8 cellular contexts compared by ENCODE assay signal in genomic region chr3:157129782-157130137, GRCh38. TPM values are rescaled to one million over a fixed set of nuclear protein-coding genes. Genes with fewer than 3 reads are reported as not detected.
DNase-seq lines count a peak whose midpoint lies in the region; FAIRE-seq and TF ChIP-seq lines count a peak whose summit lies in the region.

No MANE protein-coding gene starts in this region.

- no CpG with 5 or more reads among the region's 9 CpGs for WGBS in neuronal stem cell (ENCODE audit: extremely low coverage in 2 of 2, insufficient read length in 2 of 2, insufficient replicate concordance in 1 of 2), 2 donors

- H2AFZ ChIP-seq in neuronal stem cell (ENCODE audit: low read length) = peak overlapping the region; percentile 90

- H3K27me3 ChIP-seq in neuronal stem cell (ENCODE audit: control insufficient read depth in 3 of 3, insufficient read depth in 3 of 3, low read depth in 1 of 3, low read length in 3 of 3) = no peaks in the 10 kb centered on the region

- H3K27me3 Mint-ChIP-seq in endothelial cell (ENCODE audit: unreplicated experiment) = peaks cover 9% of the 10 kb centered on the region

- no peaks in the 10 kb centered on the region for H3K9me3 ChIP-seq in neuronal stem cell (replicated peaks in 1 of 2; ENCODE audit: control insufficient read depth in 2 of 2, insufficient read depth in 1 of 2, low read depth in 1 of 2, low read length in 2 of 2)

- H3K14ac ChIP-seq in neuronal stem cell (ENCODE audit: low read length) = no peak overlapping the region

- H3K36me3 ChIP-seq in neuronal stem cell (replicated peaks in 1 of 2; ENCODE audit: control insufficient read depth in 2 of 2, insufficient read depth in 2 of 2, low read length in 2 of 2) = no peaks in the 10 kb centered on the region

- H2AK5ac ChIP-seq in neuronal stem cell (ENCODE audit: low read depth, low read length) = no peak overlapping the region

- peaks cover 40% of the 10 kb centered on the region for H3K4me1 Mint-ChIP-seq in endothelial cell (ENCODE audit: unreplicated experiment)

- no peak overlapping the region for H3K23ac ChIP-seq in neuronal stem cell (ENCODE audit: low read depth, low read length, poor library complexity)

- TF ChIP-seq CTCF in endothelial cell (IDR thresholded peaks at IDR 0.05; ENCODE audit: unreplicated experiment) = no peak

- H3K36me3 Mint-ChIP-seq in endothelial cell (ENCODE audit: low read depth, unreplicated experiment) = no peaks in the 10 kb centered on the region

- no peak overlapping the region for H3K4me3 ChIP-seq in neuronal stem cell (ENCODE audit: low read length in 2 of 2)

- H4K91ac ChIP-seq in neuronal stem cell (ENCODE audit: low read depth, low read length, poor library complexity) = no peak overlapping the region

- no peak overlapping the region for H3K27ac ChIP-seq in neuronal stem cell (replicated peaks; ENCODE audit: low read length)

- H2BK120ac ChIP-seq in neuronal stem cell (ENCODE audit: low read depth, low read length) = peak overlapping the region; percentile 84

- FAIRE-seq in RCC 7860 (lab: Jason Lieb, UNC) = no peak

- H4K8ac ChIP-seq in neuronal stem cell (ENCODE audit: low read depth, low read length) = peak overlapping the region; percentile 52

- peak overlapping the region; percentile 26 for H3K4me2 ChIP-seq in neuronal stem cell (ENCODE audit: insufficient read depth, low read length, poor library complexity, severe bottlenecking)

- no peak overlapping the region for H3K9ac ChIP-seq in neuronal stem cell (ENCODE audit: low read depth, low read length, poor library complexity)

- peak overlapping the region; percentile 27 for H3K4me3 Mint-ChIP-seq in endothelial cell (ENCODE audit: unreplicated experiment)

- peak overlapping the region; percentile 95 for H2BK15ac ChIP-seq in neuronal stem cell (ENCODE audit: low read length)

- no peak overlapping the region for H2BK5ac ChIP-seq in neuronal stem cell (ENCODE audit: low read length)

- H3K27ac Mint-ChIP-seq in endothelial cell (ENCODE audit: unreplicated experiment) = peak overlapping the region; percentile 97

- no peak overlapping the region for H3K18ac ChIP-seq in neuronal stem cell (ENCODE audit: low read length)

- no peaks in the 10 kb centered on the region for H3K9me3 Mint-ChIP-seq in endothelial cell (ENCODE audit: unreplicated experiment)

- no peak overlapping the region for H2BK12ac ChIP-seq in neuronal stem cell (ENCODE audit: low read length)

- DNase-seq in H4 (ENCODE audit: low spot score) = peak; percentile 69
- DNase-seq in RCC 7860 (ENCODE audit: low spot score) = peak; percentile 59
- DNase-seq in endothelial cell (ENCODE audit: low spot score) = peak; percentile 14
- peak; percentile 26 for DNase-seq in neuronal stem cell (ENCODE audit: low spot score)
- DNase-seq in D341Med (ENCODE audit: low spot score) = no peak
- no peak for DNase-seq in NCI-H1694 treated with DMSO at 0.1 percent for 48 hours (lab: John Stamatoyannopoulos, UW)
- no peak for DNase-seq in NOMO-1 (lab: John Stamatoyannopoulos, UW; ENCODE audit: unreplicated experiment in 2 of 2)
- DNase-seq in T-helper 9 cell = no peak

- H3K79me1 ChIP-seq in neuronal stem cell (ENCODE audit: low read depth, low read length) = no peaks in the 10 kb centered on the region

- peaks cover 13% of the 10 kb centered on the region in 2 donors for H3K4me1 ChIP-seq in neuronal stem cell (ENCODE audit: control insufficient read depth in 2 of 2, insufficient read depth in 1 of 2, low read depth in 1 of 2, low read length in 2 of 2)

- H3K4ac ChIP-seq in neuronal stem cell (ENCODE audit: low read length) = no peak overlapping the region

RNA-seq across cellular contexts. Expression of gene CCNL1, which starts 30.2 kb away (rescaled TPM):
- total RNA-seq in H4 (2014; rRNA removed; shearing (Covaris generic)) = 24.3 and 30.6 TPM in 2 replicates
- total RNA-seq in endothelial cell (ENCODE audit: unreplicated experiment) = 132 TPM
- 75.0 TPM for polyA plus RNA-seq in neuronal stem cell (2013, experiment 1 of 2)
- polyA plus RNA-seq in neuronal stem cell (2013, experiment 2 of 2) = 76.2 TPM

Comparison
In these comparisons a context has a peak if more than half of its experiments do, and no peak if none do; other contexts are left out.
1. DNase-seq: peak in H4 (single experiment), RCC 7860 (single experiment), endothelial cell (single experiment) and neuronal stem cell (single experiment); none in D341Med (single experiment), NCI-H1694 treated with DMSO at 0.1 percent for 48 hours (single experiment), NOMO-1 (0 of 2) and T-helper 9 cell (single experiment).